In genomic region chr16:81189100-81189664, GRCh38 we compare ENCODE assay signal across 1 cellular context.
TF ChIP-seq lines count a peak whose summit lies in the region.

No MANE protein-coding gene starts in this region.

TF ChIP-seq in GM23338, 12 proteins besides CTCF, POLR2A, EP300 and RAD21 (continued from another document):
- TF ChIP-seq, protein P1, sequence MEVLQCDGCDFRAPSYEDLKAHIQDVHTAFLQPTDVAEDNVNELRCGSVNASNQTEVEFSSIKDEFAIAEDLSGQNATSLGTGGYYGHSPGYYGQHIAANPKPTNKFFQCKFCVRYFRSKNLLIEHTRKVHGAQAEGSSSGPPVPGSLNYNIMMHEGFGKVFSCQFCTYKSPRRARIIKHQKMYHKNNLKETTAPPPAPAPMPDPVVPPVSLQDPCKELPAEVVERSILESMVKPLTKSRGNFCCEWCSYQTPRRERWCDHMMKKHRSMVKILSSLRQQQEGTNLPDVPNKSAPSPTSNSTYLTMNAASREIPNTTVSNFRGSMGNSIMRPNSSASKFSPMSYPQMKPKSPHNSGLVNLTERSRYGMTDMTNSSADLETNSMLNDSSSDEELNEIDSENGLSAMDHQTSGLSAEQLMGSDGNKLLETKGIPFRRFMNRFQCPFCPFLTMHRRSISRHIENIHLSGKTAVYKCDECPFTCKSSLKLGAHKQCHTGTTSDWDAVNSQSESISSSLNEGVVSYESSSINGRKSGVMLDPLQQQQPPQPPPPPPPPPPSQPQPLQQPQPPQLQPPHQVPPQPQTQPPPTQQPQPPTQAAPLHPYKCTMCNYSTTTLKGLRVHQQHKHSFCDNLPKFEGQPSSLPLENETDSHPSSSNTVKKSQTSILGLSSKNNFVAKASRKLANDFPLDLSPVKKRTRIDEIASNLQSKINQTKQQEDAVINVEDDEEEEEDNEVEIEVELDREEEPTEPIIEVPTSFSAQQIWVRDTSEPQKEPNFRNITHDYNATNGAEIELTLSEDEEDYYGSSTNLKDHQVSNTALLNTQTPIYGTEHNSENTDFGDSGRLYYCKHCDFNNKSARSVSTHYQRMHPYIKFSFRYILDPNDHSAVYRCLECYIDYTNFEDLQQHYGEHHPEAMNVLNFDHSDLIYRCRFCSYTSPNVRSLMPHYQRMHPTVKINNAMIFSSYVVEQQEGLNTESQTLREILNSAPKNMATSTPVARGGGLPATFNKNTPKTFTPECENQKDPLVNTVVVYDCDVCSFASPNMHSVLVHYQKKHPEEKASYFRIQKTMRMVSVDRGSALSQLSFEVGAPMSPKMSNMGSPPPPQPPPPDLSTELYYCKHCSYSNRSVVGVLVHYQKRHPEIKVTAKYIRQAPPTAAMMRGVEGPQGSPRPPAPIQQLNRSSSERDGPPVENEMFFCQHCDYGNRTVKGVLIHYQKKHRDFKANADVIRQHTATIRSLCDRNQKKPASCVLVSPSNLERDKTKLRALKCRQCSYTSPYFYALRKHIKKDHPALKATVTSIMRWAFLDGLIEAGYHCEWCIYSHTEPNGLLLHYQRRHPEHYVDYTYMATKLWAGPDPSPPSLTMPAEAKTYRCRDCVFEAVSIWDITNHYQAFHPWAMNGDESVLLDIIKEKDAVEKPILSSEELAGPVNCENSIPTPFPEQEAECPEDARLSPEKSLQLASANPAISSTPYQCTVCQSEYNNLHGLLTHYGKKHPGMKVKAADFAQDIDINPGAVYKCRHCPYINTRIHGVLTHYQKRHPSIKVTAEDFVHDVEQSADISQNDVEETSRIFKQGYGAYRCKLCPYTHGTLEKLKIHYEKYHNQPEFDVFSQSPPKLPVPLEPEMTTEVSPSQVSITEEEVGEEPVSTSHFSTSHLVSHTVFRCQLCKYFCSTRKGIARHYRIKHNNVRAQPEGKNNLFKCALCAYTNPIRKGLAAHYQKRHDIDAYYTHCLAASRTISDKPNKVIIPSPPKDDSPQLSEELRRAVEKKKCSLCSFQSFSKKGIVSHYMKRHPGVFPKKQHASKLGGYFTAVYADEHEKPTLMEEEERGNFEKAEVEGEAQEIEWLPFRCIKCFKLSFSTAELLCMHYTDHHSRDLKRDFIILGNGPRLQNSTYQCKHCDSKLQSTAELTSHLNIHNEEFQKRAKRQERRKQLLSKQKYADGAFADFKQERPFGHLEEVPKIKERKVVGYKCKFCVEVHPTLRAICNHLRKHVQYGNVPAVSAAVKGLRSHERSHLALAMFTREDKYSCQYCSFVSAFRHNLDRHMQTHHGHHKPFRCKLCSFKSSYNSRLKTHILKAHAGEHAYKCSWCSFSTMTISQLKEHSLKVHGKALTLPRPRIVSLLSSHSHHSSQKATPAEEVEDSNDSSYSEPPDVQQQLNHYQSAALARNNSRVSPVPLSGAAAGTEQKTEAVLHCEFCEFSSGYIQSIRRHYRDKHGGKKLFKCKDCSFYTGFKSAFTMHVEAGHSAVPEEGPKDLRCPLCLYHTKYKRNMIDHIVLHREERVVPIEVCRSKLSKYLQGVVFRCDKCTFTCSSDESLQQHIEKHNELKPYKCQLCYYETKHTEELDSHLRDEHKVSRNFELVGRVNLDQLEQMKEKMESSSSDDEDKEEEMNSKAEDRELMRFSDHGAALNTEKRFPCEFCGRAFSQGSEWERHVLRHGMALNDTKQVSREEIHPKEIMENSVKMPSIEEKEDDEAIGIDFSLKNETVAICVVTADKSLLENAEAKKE (CRISPR knock-in tag; IDR thresholded peaks at IDR 0.05): no peak
- no peak for TF ChIP-seq ZNF114 (CRISPR knock-in tag; IDR thresholded peaks at IDR 0.05)
- TF ChIP-seq POLR2AphosphoS5 (IDR thresholded peaks at IDR 0.05; ENCODE audit: low read depth): no peak
- no peak for TF ChIP-seq EZH2phosphoT487 (IDR thresholded peaks at IDR 0.05; ENCODE audit: unreplicated experiment)
- TF ChIP-seq EZH2 (IDR thresholded peaks at IDR 0.05; ENCODE audit: low read depth, unreplicated experiment): no peak
TF ChIP-seq in GM23338: peak in this region for 0.
